In genomic region chr1:212667223-212668139, GRCh38 we compare ENCODE assay signal across 9 cellular contexts. TPM values are rescaled to one million over a fixed set of nuclear protein-coding genes. Genes with fewer than 3 reads are reported as not detected.
DNase-seq lines count a peak whose midpoint lies in the region; ATAC-seq, FAIRE-seq and TF ChIP-seq lines count a peak whose summit lies in the region.
"Had no signal": no experiment of that assay in that cellular context is flagged by ENCODE, and none has a peak within 500 bp of the region (broad histone marks: within the 10 kb centered on the region; RNA-seq: fewer than 3 reads in every experiment).

No MANE protein-coding gene starts in this region.

- peaks cover 26% of the 10 kb centered on the region for H3K4me1 Mint-ChIP-seq in neural crest cell

- H3K9me3 Mint-ChIP-seq in neural crest cell, result no peaks in the 10 kb centered on the region

- no peaks in the 10 kb centered on the region for H3K36me3 ChIP-seq in esophagus (ENCODE audit: control insufficient read depth in 2 of 2, insufficient read depth in 2 of 2, low read length in 1 of 2)

- FAIRE-seq in D721Med (lab: Jason Lieb, UNC), result no peak

- no peaks in the 10 kb centered on the region for H3K4me1 ChIP-seq in esophagus (ENCODE audit: control insufficient read depth in 2 of 2, insufficient read depth in 2 of 2, low read length in 1 of 2)

- H3K36me3 Mint-ChIP-seq in neural crest cell (ENCODE audit: low read depth), result no peaks in the 10 kb centered on the region
- H3K36me3 Mint-ChIP-seq: activated naive CD8-positive, alpha-beta T cell had no signal

- H3K27me3 ChIP-seq in esophagus (ENCODE audit: control insufficient read depth in 1 of 2, insufficient read depth in 2 of 2, low read length in 2 of 2), result no peaks in the 10 kb centered on the region

- peak overlapping the region; percentile 40 to 57 for H3K27ac ChIP-seq in esophagus (ENCODE audit: low read depth in 2 of 2, low read length in 1 of 2)

- peaks cover 4% of the 10 kb centered on the region for H3K27me3 Mint-ChIP-seq in neural crest cell (ENCODE audit: low read depth)
- H3K27me3 Mint-ChIP-seq: activated naive CD8-positive, alpha-beta T cell had no signal

- ATAC-seq in HG03108 (IDR thresholded peaks at IDR 0.05; ENCODE audit: unreplicated experiment) (no peak), GM19397 (IDR thresholded peaks at IDR 0.05; ENCODE audit: unreplicated experiment) (no peak)

- 30 to 51% methylated on average over 9 of the region's 9 CpGs for WGBS in esophagus, 2 donors

- H3K4me3 ChIP-seq in AG09309 (ENCODE audit: control insufficient read depth, low read depth, low read length) (peak overlapping the region; percentile 14), esophagus (ENCODE audit: low read depth in 1 of 2, low read length in 2 of 2) (no peak overlapping the region)

- peak overlapping the region; percentile 57 for H3K27ac Mint-ChIP-seq in neural crest cell (ENCODE audit: unreplicated experiment)
- H3K27ac Mint-ChIP-seq: activated naive CD8-positive, alpha-beta T cell had no signal

- TF ChIP-seq CTCF in AG09309 (IDR thresholded peaks at IDR 0.05; ENCODE audit: control insufficient read depth, insufficient read depth, low read depth, low read length, missing control alignments) (no peak), neural crest cell (conservative IDR thresholded peaks at IDR 0.05) (no peak), D721Med (IDR thresholded peaks at IDR 0.05; ENCODE audit: insufficient read depth, missing control alignments) (no peak)

- DNase-seq in AG09309 (ENCODE audit: low read depth), result peak; percentile 83
- DNase-seq in HCEC 1CT, result peak; percentile 93
- peak; percentile 98 for DNase-seq in RPMI7951 (ENCODE audit: low read depth)
- no peak for DNase-seq in neural crest cell (ENCODE audit: low read depth, low spot score)
- no peak for DNase-seq in D721Med (ENCODE audit: insufficient read length, low spot score)

- H3K9me3 ChIP-seq in esophagus (ENCODE audit: control insufficient read depth in 2 of 2, insufficient read depth in 1 of 2, low read depth in 1 of 2, low read length in 1 of 2), result no peaks in the 10 kb centered on the region

- peak overlapping the region; percentile 64 for H3K4me3 Mint-ChIP-seq in neural crest cell

RNA-seq across cellular contexts. Expression of gene BATF3, which starts 32.2 kb away (rescaled TPM):
- 0.60 and 0.88 TPM in 2 replicates for total RNA-seq in RPMI7951 (2014; rRNA removed; shearing (Covaris generic))
- 1 to 10 TPM; 1.7 to 1.8 TPM for polyA plus RNA-seq in esophagus
- not detected in 2 replicates for total RNA-seq in neural crest cell

RNA-seq across cellular contexts. Expression of gene ATF3, which starts 58.9 kb away (rescaled TPM):
- 1.2 and 1.4 TPM in 2 replicates for total RNA-seq in RPMI7951 (2014; rRNA removed; shearing (Covaris generic))
- polyA plus RNA-seq in esophagus, result 1 to 10 TPM; 4.7 to 9.2 TPM
- total RNA-seq in neural crest cell, result 10.3 and 12.3 TPM in 2 replicates

Comparison
In these comparisons a context has a peak if more than half of its experiments do, and no peak if none do; other contexts are left out.
1. DNase-seq: peak in AG09309 (single experiment), HCEC 1CT (single experiment) and RPMI7951 (single experiment); none in neural crest cell (single experiment) and D721Med (single experiment).